ENCODE assay signal across 8 cellular contexts in genomic region chr9:62662775-62663507, GRCh38.
DNase-seq lines count a peak whose midpoint lies in the region; ATAC-seq and TF ChIP-seq lines count a peak whose summit lies in the region.
"Not testable (repeated sequence)": the region's sequence is repeated elsewhere in the genome, so short reads cannot be mapped to it uniquely, and the experiment has no call there.

No MANE protein-coding gene starts in this region.

- not testable (repeated sequence) for DNase-seq in HCT116 (ENCODE audit: low read depth, low spot score); activated CD4-positive, alpha-beta T cell treated with anti-CD3 and anti-CD28 coated beads for 36 hours; upper lobe of right lung
- DNase-seq in T-cell (peak in 1 of 34 experiments; percentile 12), glutamatergic neuron (peak; percentile 62), mucosa of descending colon (peak in 1 of 3 donors; percentile 5), neural crest cell (ENCODE audit: low read depth, low spot score) (peak; percentile 5)

- TF ChIP-seq RAD21 in HCT116 (IDR thresholded peaks at IDR 0.05; ENCODE audit: low read depth) = not testable (repeated sequence)

- TF ChIP-seq POLR2A in HCT116 (IDR thresholded peaks at IDR 0.05; ENCODE audit: borderline replicate concordance, extremely low read depth, insufficient read depth, insufficient read length) = not testable (repeated sequence)

- not testable (repeated sequence) for H3K4me1 Mint-ChIP-seq in T-cell; activated CD4-positive, alpha-beta T cell treated with anti-CD3 and anti-CD28 coated beads for 36 hours; glutamatergic neuron (ENCODE audit: low read depth, unreplicated experiment); neural crest cell; stimulated activated memory B cell treated with anti-CD40 and anti-IgM and Interleukin-4, amounts not matched to agents 10 μg/mL and 1 μg/mL and 100 μg/mL, for 72 hours

- not testable (repeated sequence) for H3K9me3 Mint-ChIP-seq in T-cell; activated CD4-positive, alpha-beta T cell treated with anti-CD3 and anti-CD28 coated beads for 36 hours (ENCODE audit: low read depth); glutamatergic neuron (ENCODE audit: unreplicated experiment); neural crest cell; stimulated activated memory B cell treated with anti-CD40 and anti-IgM and Interleukin-4, amounts not matched to agents 10 μg/mL and 1 μg/mL and 100 μg/mL, for 72 hours

- H3K4me2 ChIP-seq in HCT116 (ENCODE audit: low read length) = not testable (repeated sequence)

- RAD21 ChIA-PET in HCT116 (lab: Charles Lee; ENCODE audit: low non-redundant PET in 1 of 2, low total read pairs in 2 of 2, uncharacterized antibody in 2 of 2, unreplicated experiment in 2 of 2) = not testable (repeated sequence)

- not testable (repeated sequence) for H3K27ac ChIP-seq in HCT116 (ENCODE audit: low read depth, low read length); upper lobe of right lung

- ATAC-seq in HCT116 = peak; percentile 22; the same call in 1 of the 2 replicates
- peak in 3 of 4 experiments; percentile 23 to 39 (median 27) for ATAC-seq in T-cell (replicated peaks in 1 of 4)
- ATAC-seq in activated CD4-positive, alpha-beta T cell treated with anti-CD3 and anti-CD28 coated beads for 36 hours = peak; percentile 42
- ATAC-seq in mucosa of descending colon = peak; percentile 13
- peak; percentile 31 for ATAC-seq in stimulated activated memory B cell treated with anti-CD40 and anti-IgM and Interleukin-4, amounts not matched to agents 10 μg/mL and 1 μg/mL and 100 μg/mL, for 72 hours
- ATAC-seq in upper lobe of right lung = peak; percentile 37

- H3K4me1 ChIP-seq in HCT116 (ENCODE audit: control insufficient read depth in 1 of 2, insufficient read depth in 2 of 2, low read length in 2 of 2); mucosa of descending colon (ENCODE audit: low read depth); upper lobe of right lung: not testable (repeated sequence)

- not testable (repeated sequence) for H3K9me3 ChIP-seq in HCT116 (ENCODE audit: control insufficient read depth in 1 of 2, insufficient read depth in 1 of 2, low read depth in 1 of 2, low read length in 2 of 2); mucosa of descending colon; upper lobe of right lung

- not testable (repeated sequence) for H3K27ac Mint-ChIP-seq in T-cell; activated CD4-positive, alpha-beta T cell treated with anti-CD3 and anti-CD28 coated beads for 36 hours; glutamatergic neuron (ENCODE audit: unreplicated experiment); neural crest cell (ENCODE audit: unreplicated experiment); stimulated activated memory B cell treated with anti-CD40 and anti-IgM and Interleukin-4, amounts not matched to agents 10 μg/mL and 1 μg/mL and 100 μg/mL, for 72 hours

- not testable (repeated sequence) for TF ChIP-seq CTCF in HCT116 (IDR thresholded peaks at IDR 0.05 in 2 of 3, conservative IDR thresholded peaks at IDR 0.05 in 1 of 3; ENCODE audit: borderline replicate concordance in 1 of 3, insufficient read depth in 1 of 3, low read depth in 2 of 3, low read length in 2 of 3); glutamatergic neuron (IDR thresholded peaks at IDR 0.05; ENCODE audit: partially characterized antibody, unreplicated experiment); mucosa of descending colon (IDR thresholded peaks at IDR 0.05); neural crest cell (conservative IDR thresholded peaks at IDR 0.05); upper lobe of right lung (IDR thresholded peaks at IDR 0.05)

- not testable (repeated sequence) for H4K20me1 ChIP-seq in HCT116 (ENCODE audit: insufficient read depth)

- H2AFZ ChIP-seq in HCT116 (ENCODE audit: low read depth, low read length, poor library complexity, severe bottlenecking) = not testable (repeated sequence)

- intact Hi-C loops in HCT116 (cut with micrococcal nuclease); activated CD4-positive, alpha-beta T cell treated with anti-CD3 and anti-CD28 coated beads for 36 hours (cut with DNase I, micrococcal nuclease); mucosa of descending colon (cut with DNase I, micrococcal nuclease); upper lobe of right lung (cut with DNase I): not testable (repeated sequence)

- H3K9ac ChIP-seq in HCT116 (ENCODE audit: low read length) = not testable (repeated sequence)

- not testable (repeated sequence) for H3K27me3 ChIP-seq in HCT116 (ENCODE audit: insufficient read depth, low read length); upper lobe of right lung

- H3K9me2 ChIP-seq in HCT116 (ENCODE audit: insufficient read depth) = not testable (repeated sequence)

- H3K36me3 ChIP-seq in HCT116 (ENCODE audit: control insufficient read depth in 1 of 2, insufficient read depth in 2 of 2, low read length in 2 of 2); mucosa of descending colon (ENCODE audit: low read depth); upper lobe of right lung: not testable (repeated sequence)

- H3K79me2 ChIP-seq in HCT116 (ENCODE audit: insufficient read depth, low read length) = not testable (repeated sequence)

- not testable (repeated sequence) for H3K36me3 Mint-ChIP-seq in T-cell; activated CD4-positive, alpha-beta T cell treated with anti-CD3 and anti-CD28 coated beads for 36 hours (ENCODE audit: low read depth); glutamatergic neuron (ENCODE audit: unreplicated experiment); neural crest cell (ENCODE audit: low read depth); stimulated activated memory B cell treated with anti-CD40 and anti-IgM and Interleukin-4, amounts not matched to agents 10 μg/mL and 1 μg/mL and 100 μg/mL, for 72 hours

- CTCF ChIA-PET in HCT116 (lab: Charles Lee); T-cell (lab: Charles Lee); activated CD4-positive, alpha-beta T cell treated with anti-CD3 and anti-CD28 coated beads for 36 hours (lab: Charles Lee): not testable (repeated sequence)

- H3K4me3 ChIP-seq in HCT116 (replicated peaks in 1 of 2; ENCODE audit: low read depth in 1 of 2, low read length in 2 of 2); mucosa of descending colon; upper lobe of right lung: not testable (repeated sequence)

- H3K27me3 Mint-ChIP-seq in T-cell; activated CD4-positive, alpha-beta T cell treated with anti-CD3 and anti-CD28 coated beads for 36 hours; glutamatergic neuron (ENCODE audit: unreplicated experiment); neural crest cell (ENCODE audit: low read depth); stimulated activated memory B cell treated with anti-CD40 and anti-IgM and Interleukin-4, amounts not matched to agents 10 μg/mL and 1 μg/mL and 100 μg/mL, for 72 hours: not testable (repeated sequence)

- H3K4me3 Mint-ChIP-seq in T-cell; activated CD4-positive, alpha-beta T cell treated with anti-CD3 and anti-CD28 coated beads for 36 hours; glutamatergic neuron (ENCODE audit: unreplicated experiment); neural crest cell; stimulated activated memory B cell treated with anti-CD40 and anti-IgM and Interleukin-4, amounts not matched to agents 10 μg/mL and 1 μg/mL and 100 μg/mL, for 72 hours: not testable (repeated sequence)

- TSS peak; percentile 46 for BruUV-seq in HCT116 (replicated peaks; lab: Mats Ljungman, UMichigan)

- POLR2A ChIA-PET in HCT116 (lab: Charles Lee); T-cell (lab: Charles Lee); activated CD4-positive, alpha-beta T cell treated with anti-CD3 and anti-CD28 coated beads for 36 hours (lab: Charles Lee): not testable (repeated sequence)
